8 cellular contexts compared by ENCODE assay signal in genomic region chr1:92858564-92859399, GRCh38. TPM values are rescaled to one million over a fixed set of nuclear protein-coding genes. Genes with fewer than 3 reads are reported as not detected.
A peak's percentile ranks its signal among the peaks of the same experiment; 100 is the strongest.
DNase-seq lines count a peak whose midpoint lies in the region; ATAC-seq and TF ChIP-seq lines count a peak whose summit lies in the region.

No MANE protein-coding gene starts in this region.

- H3K27me3 ChIP-seq in MG63 (no peaks in the 10 kb centered on the region), cardiac muscle cell (no peaks in the 10 kb centered on the region), psoas muscle (ENCODE audit: insufficient read depth in 3 of 3, low read length in 2 of 3) (no peaks in the 10 kb centered on the region)

- H3K36me3 ChIP-seq in MG63 (no peaks in the 10 kb centered on the region), cardiac muscle cell (no peaks in the 10 kb centered on the region), psoas muscle (ENCODE audit: insufficient read depth in 1 of 2, low read depth in 1 of 2) (no peaks in the 10 kb centered on the region)

- 10 to 13% (median 11%) methylated on average over 13 of the region's 13 CpGs for WGBS in psoas muscle, 3 donors

- H3K27ac ChIP-seq in cardiac muscle cell (no peak overlapping the region), psoas muscle (peak overlapping the region; percentile 74)

- H3K4me1 ChIP-seq in cardiac muscle cell (ENCODE audit: low read depth): no peaks in the 10 kb centered on the region
- peaks cover 10% of the 10 kb centered on the region for H3K4me1 ChIP-seq in psoas muscle

- peak; percentile 93 for TF ChIP-seq CTCF in cardiac muscle cell (IDR thresholded peaks at IDR 0.05; ENCODE audit: low read depth, low read length)
- peak; percentile 98 for TF ChIP-seq CTCF in psoas muscle (IDR thresholded peaks at IDR 0.05)

- peak; percentile 60 for ATAC-seq in GM21381 (IDR thresholded peaks at IDR 0.05; ENCODE audit: unreplicated experiment)
- peak; percentile 78 to 91 (median 88) for ATAC-seq in psoas muscle

- intact Hi-C loops in psoas muscle (cut with DNase I): loop anchor here (1.0 to 10.0 kb wide), 4 partner anchors 102 to 206 kb away; partner anchors contain the start of gene DIPK1A (in 1 of the 2)

- no peaks in the 10 kb centered on the region for H3K9me3 ChIP-seq in MG63
- H3K9me3 ChIP-seq in cardiac muscle cell (ENCODE audit: low read depth): no peaks in the 10 kb centered on the region
- H3K9me3 ChIP-seq in psoas muscle: no peaks in the 10 kb centered on the region

- H3K4me3 ChIP-seq in MG63: no peak overlapping the region
- no peak overlapping the region for H3K4me3 ChIP-seq in cardiac muscle cell
- H3K4me3 ChIP-seq in psoas muscle: peak overlapping the region; percentile 54

- DNase-seq in D341Med (ENCODE audit: low spot score): peak; percentile 65
- DNase-seq in MG63: peak; percentile 20
- DNase-seq in RPMI8226: peak; percentile 78
- peak; percentile 72 for DNase-seq in amniotic epithelial cell (ENCODE audit: low read depth)
- DNase-seq in cardiac muscle cell (ENCODE audit: low read depth in 1 of 2, low spot score in 1 of 2): peak; percentile 85 to 88
- DNase-seq in psoas muscle: no peak
- no peak for DNase-seq in activated effector memory CD4-positive, alpha-beta T cell treated with anti-CD3 and anti-CD28 coated beads, Interleukin-2, amount 50 U/mL, for 16 hours

RNA-seq across cellular contexts. Expression of gene RPL5, which starts 26.9 kb away (rescaled TPM):
- total RNA-seq in MG63 (2014; rRNA removed; shearing (Covaris generic); ENCODE audit: low replicate concordance): 2,302 and 3,969 TPM in 2 replicates
- 1,643 and 1,654 TPM in 2 replicates for total RNA-seq in cardiac muscle cell
- polyA plus RNA-seq in cardiac muscle cell: 918 and 1,027 TPM in 2 replicates
- 100 to 1,000 TPM; 353 to 601 (median 570) TPM for total RNA-seq in psoas muscle
- 1,000 to 10,000 TPM in 2 of 3 donors, 100 to 1,000 TPM in 1; 885 to 1,760 (median 1,117) TPM for polyA plus RNA-seq in psoas muscle

Comparison
In these comparisons a context has a peak if more than half of its experiments do, and no peak if none do; other contexts are left out.
1. DNase-seq: peak in D341Med (single experiment), MG63 (single experiment), RPMI8226 (single experiment), amniotic epithelial cell (single experiment) and cardiac muscle cell (2 of 2); none in psoas muscle (0 of 2) and activated effector memory CD4-positive, alpha-beta T cell treated with anti-CD3 and anti-CD28 coated beads, Interleukin-2, amount 50 U/mL, for 16 hours (single experiment).